18 cellular contexts compared by ENCODE assay signal in the genomic region with DNA sequence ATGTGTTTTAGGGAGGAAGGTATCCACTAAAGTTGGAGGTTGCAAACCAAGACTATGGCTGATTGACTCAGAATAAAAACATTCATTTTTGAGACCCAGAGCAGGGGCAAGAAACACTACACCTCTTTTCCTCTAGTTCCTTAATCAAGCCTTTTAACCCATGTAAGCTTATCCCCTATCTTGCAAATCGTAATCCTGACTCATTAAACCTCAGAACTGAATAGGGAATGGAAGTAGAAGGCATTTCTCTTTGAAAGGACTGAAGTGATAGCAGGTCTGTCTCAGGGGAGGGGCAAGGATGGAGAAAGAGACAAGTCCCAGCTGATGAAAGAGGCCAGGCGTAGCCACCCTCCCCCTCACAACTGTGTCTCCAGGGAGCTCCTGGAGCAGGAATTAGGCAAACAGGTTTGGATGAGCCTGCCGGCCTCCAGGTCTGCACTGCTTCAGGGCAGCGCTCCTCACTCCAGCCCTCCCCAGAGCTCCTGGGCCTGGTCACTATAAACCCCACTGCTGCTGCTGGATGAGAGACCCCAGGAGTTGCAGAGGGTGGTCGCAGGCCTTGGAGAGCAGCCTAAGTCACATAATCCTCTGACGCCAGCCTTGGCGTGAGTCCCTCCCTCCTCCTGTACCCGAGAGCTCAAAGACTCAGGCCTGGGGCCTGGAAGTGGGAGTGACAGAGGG. TPM values are rescaled to one million over a fixed set of nuclear protein-coding genes. Genes with fewer than 3 reads are reported as not detected.
A peak's percentile ranks its signal among the peaks of the same experiment; 100 is the strongest.
DNase-seq lines count a peak whose midpoint lies in the region; ATAC-seq and TF ChIP-seq lines count a peak whose summit lies in the region.
"Had no signal": no experiment of that assay in that cellular context is flagged by ENCODE, and none has a peak within 500 bp of the region (broad histone marks: within the 10 kb centered on the region; RNA-seq: fewer than 3 reads in every experiment).

No MANE protein-coding gene starts in this region.

- TF ChIP-seq CTCF in mammary epithelial cell (conservative IDR thresholded peaks at IDR 0.05 in 1 of 2, IDR thresholded peaks at IDR 0.05 in 1 of 2; ENCODE audit: extremely low read depth in 1 of 2, insufficient read depth in 1 of 2, low read depth in 1 of 2, low read length in 2 of 2) (no peak), breast epithelium (IDR thresholded peaks at IDR 0.05) (no peak), WTC11 (IDR thresholded peaks at IDR 0.05) (no peak), left lung (IDR thresholded peaks at IDR 0.05) (no peak)

- in situ Hi-C loops in mammary epithelial cell (cut with MboI; ENCODE audit: low sequenced_read_pairs in 2 of 2) = no loop called here

- peaks cover 4% of the 10 kb centered on the region for H3K9me3 ChIP-seq in mammary epithelial cell (replicated peaks; ENCODE audit: insufficient read depth, low read length)
- peaks cover 0 to 4% of the 10 kb centered on the region in 2 donors for H3K9me3 ChIP-seq in breast epithelium
- H3K9me3 ChIP-seq in left lung = peaks cover 0 to 4% of the 10 kb centered on the region in 2 donors
- H3K9me3 ChIP-seq: MG63, SJSA1 had no signal

- H2AFZ ChIP-seq in mammary epithelial cell (ENCODE audit: low read depth, low read length) = no peak overlapping the region

- no peak overlapping the region for H3K4me3 ChIP-seq in mammary epithelial cell (replicated peaks in 1 of 3; ENCODE audit: insufficient read depth in 1 of 3, low read depth in 2 of 3, low read length in 3 of 3)
- no peak overlapping the region for H3K4me3 ChIP-seq in breast epithelium
- no peak overlapping the region for H3K4me3 ChIP-seq in left lung
- H3K4me3 ChIP-seq: GM12878, lung, MG63, SJSA1 had no signal

- TF ChIP-seq POLR2A in breast epithelium (IDR thresholded peaks at IDR 0.05) = no peak

- peak; percentile 63 for ATAC-seq in WTC11
- no peak for ATAC-seq in GM18517 (IDR thresholded peaks at IDR 0.05; ENCODE audit: unreplicated experiment)
- ATAC-seq in left lung = no peak
- ATAC-seq: activated T-cell treated with anti-CD3 and anti-CD28 coated beads, Interleukin-2, amount 50 U/mL, for 72 hours; GM12878 had no signal

- no peaks in the 10 kb centered on the region for H3K79me2 ChIP-seq in mammary epithelial cell (ENCODE audit: insufficient read depth, low read length)

- peaks cover 20% of the 10 kb centered on the region for H3K9me3 Mint-ChIP-seq in WTC11

- peaks cover 72% of the 10 kb centered on the region for H3K27me3 Mint-ChIP-seq in WTC11 (ENCODE audit: low read depth)

- no TSS peak for BruUV-seq in mammary epithelial cell (replicated peaks; lab: Mats Ljungman, UMichigan)

- H3K4me3 Mint-ChIP-seq in WTC11 = no peak overlapping the region
- H3K4me3 Mint-ChIP-seq: activated T-cell treated with anti-CD3 and anti-CD28 coated beads, Interleukin-2, amount 50 U/mL, for 72 hours; nephron had no signal

- H3K4me2 ChIP-seq in mammary epithelial cell (ENCODE audit: insufficient read depth, low read depth, low read length) = no peak overlapping the region

- H3K36me3 ChIP-seq in mammary epithelial cell (ENCODE audit: insufficient read depth, low read length) (no peaks in the 10 kb centered on the region), breast epithelium (no peaks in the 10 kb centered on the region), left lung (no peaks in the 10 kb centered on the region)
- H3K36me3 ChIP-seq: MG63, SJSA1 had no signal

- 71% methylated on average over 7 of the region's 8 CpGs for WGBS in mammary epithelial cell (ENCODE audit: low coverage, missing lambda C conversion rate)

- CTCF ChIA-PET in mammary epithelial cell (lab: Charles Lee; ENCODE audit: low non-redundant PET) = no interaction called here
- CTCF ChIA-PET in WTC11 (lab: Charles Lee) = interaction anchor here (0.5 to 1.7 kb wide), 5 partner anchors 15 to 495 kb away, joined by 3 to 8 read pairs (median 3); no protein-coding TSS in a partner anchor

- H3K9ac ChIP-seq in mammary epithelial cell (ENCODE audit: insufficient read depth, low read length) = no peak overlapping the region

- H3K36me3 Mint-ChIP-seq in WTC11 = no peaks in the 10 kb centered on the region; the same call in 1 of the 2 replicates

- no peaks in the 10 kb centered on the region for H3K4me1 ChIP-seq in mammary epithelial cell (ENCODE audit: insufficient read depth, low read length)
- H3K4me1 ChIP-seq in breast epithelium = no peaks in the 10 kb centered on the region
- H3K4me1 ChIP-seq in left lung = no peaks in the 10 kb centered on the region
- H3K4me1 ChIP-seq: SJSA1 had no signal

- no peaks in the 10 kb centered on the region for H4K20me1 ChIP-seq in mammary epithelial cell (ENCODE audit: insufficient read depth, low read length)

- intact Hi-C loops in mammary epithelial cell (cut with micrococcal nuclease) = no loop called here
- intact Hi-C loops in breast epithelium (cut with DNase I; ENCODE audit: low total_unique reads) = no loop called here
- intact Hi-C loops in left lung (cut with DNase I) = no loop called here

- POLR2A ChIA-PET in WTC11 (lab: Charles Lee) = interaction anchor here (0.8 kb wide), 1 partner anchor 43 kb away, joined by 5 read pairs; no protein-coding TSS in a partner anchor

- dilution Hi-C loops in mammary epithelial cell (cut with HindIII; ENCODE audit: low sequenced_read_pairs) = loop anchor here (5.0 kb wide), 1 partner anchor 46 kb away; no protein-coding TSS in a partner anchor

- H3K27me3 ChIP-seq in mammary epithelial cell (ENCODE audit: insufficient read depth, low read length) (no peaks in the 10 kb centered on the region), breast epithelium (peaks cover 0 to 5% of the 10 kb centered on the region in 2 donors), left lung (peaks cover 0 to 40% of the 10 kb centered on the region in 2 donors)
- H3K27me3 ChIP-seq: MG63, SJSA1 had no signal

- no peak overlapping the region for H3K27ac ChIP-seq in mammary epithelial cell (ENCODE audit: insufficient read depth, low read depth, low read length)
- H3K27ac ChIP-seq in breast epithelium = no peak overlapping the region
- peak overlapping the region; percentile 75 for H3K27ac ChIP-seq in temporal lobe (ENCODE audit: low read depth, low read length)
- no peak overlapping the region for H3K27ac ChIP-seq in left lung
- H3K27ac ChIP-seq: SJSA1 had no signal

- no peak overlapping the region for H3K27ac Mint-ChIP-seq in WTC11
- H3K27ac Mint-ChIP-seq: activated T-cell treated with anti-CD3 and anti-CD28 coated beads, Interleukin-2, amount 50 U/mL, for 72 hours; nephron had no signal

- peaks cover 10% of the 10 kb centered on the region for H3K4me1 Mint-ChIP-seq in WTC11

- DNase-seq in mammary epithelial cell = peak; percentile 6
- no peak for DNase-seq in breast epithelium (ENCODE audit: low spot score in 2 of 2)
- no peak for DNase-seq in WTC11 (ENCODE audit: low spot score)
- peak; percentile 82 for DNase-seq in islet precursor cell
- DNase-seq in activated CD4-positive, alpha-beta T cell treated with anti-CD3 and anti-CD28 coated beads for 1 hour = no peak
- DNase-seq in left lung = no peak
- DNase-seq: ACHN; activated CD4-positive, alpha-beta T cell treated with anti-CD3 and anti-CD28 coated beads, Interleukin-2, amount 50 U/mL, for 48 hours; activated T-cell treated with anti-CD3 and anti-CD28 coated beads, Interleukin-2, amount 50 U/mL, for 72 hours; NCI-H1694; retina had no signal

TF ChIP-seq in WTC11, 78 proteins besides CTCF, POLR2A, EP300 and RAD21:
- TF ChIP-seq CREM (CRISPR knock-in tag; IDR thresholded peaks at IDR 0.05) (no peak), ZNF232 (CRISPR knock-in tag; IDR thresholded peaks at IDR 0.05) (no peak)
TF ChIP-seq in WTC11: peak in this region for 0.

RNA-seq across cellular contexts. Expression of a gene that starts 21.4 kb away (rescaled TPM):
- total RNA-seq in mammary epithelial cell = 1 to 10 TPM in 1 of 2 donors, under 1 TPM in 1; 0.67 to 2.6 TPM
- 0.17 TPM for polyA plus RNA-seq in mammary epithelial cell
- polyA minus RNA-seq in mammary epithelial cell = not detected
- total RNA-seq in breast epithelium = 10 to 100 TPM in 1 of 3 donors, 1 to 10 TPM in 2; 5.4 to 17.9 (median 8.5) TPM
- total RNA-seq in WTC11 (2021) = 0.28 to 0.62 TPM (median 0.41 TPM) in 3 replicates
- total RNA-seq in temporal lobe = 2.2 TPM
- total RNA-seq in left lung = 1 to 10 TPM; 2.0 to 2.9 TPM
- total RNA-seq: activated T-cell treated with anti-CD3 and anti-CD28 coated beads, Interleukin-2, amount 50 U/mL, for 72 hours had no signal

Comparison
In these comparisons a context has a peak if more than half of its experiments do, and no peak if none do; other contexts are left out.
1. DNase-seq: peak in mammary epithelial cell (single experiment) and islet precursor cell (single experiment); none in breast epithelium (0 of 2), WTC11 (single experiment), activated CD4-positive, alpha-beta T cell treated with anti-CD3 and anti-CD28 coated beads for 1 hour (single experiment) and left lung (0 of 2).